In genomic region chr4:140150636-140150885, GRCh38 we compare ENCODE assay signal across 2 cellular contexts.
TF ChIP-seq lines count a peak whose summit lies in the region.

No MANE protein-coding gene starts in this region.

TF ChIP-seq in GM12878, 131 proteins besides CTCF, POLR2A, EP300 and RAD21:
- TF ChIP-seq NRF1 (conservative IDR thresholded peaks at IDR 0.05; ENCODE audit: low read depth, low read length) (no peak), ATF7 (IDR thresholded peaks at IDR 0.05; ENCODE audit: low read depth) (no peak), POLR2AphosphoS5 (IDR thresholded peaks at IDR 0.05; ENCODE audit: low read length) (no peak), ZNF687 (IDR thresholded peaks at IDR 0.05) (no peak), PML (IDR thresholded peaks at IDR 0.05; ENCODE audit: low read length) (no peak), ZNF207 (IDR thresholded peaks at IDR 0.05; ENCODE audit: borderline replicate concordance) (no peak), ZNF622 (IDR thresholded peaks at IDR 0.05) (no peak), CHD2 (IDR thresholded peaks at IDR 0.05; ENCODE audit: borderline replicate concordance, low read depth, low read length) (no peak), ZNF24 (IDR thresholded peaks at IDR 0.05) (no peak), CEBPB (IDR thresholded peaks at IDR 0.05; ENCODE audit: borderline replicate concordance in 1 of 2, low read depth in 2 of 2, low read length in 2 of 2) (no peak), SMARCA5 (IDR thresholded peaks at IDR 0.05) (no peak), SMAD1 (IDR thresholded peaks at IDR 0.05; ENCODE audit: low read depth, partially characterized antibody) (no peak), JUND (IDR thresholded peaks at IDR 0.05; ENCODE audit: low read depth, low read length) (no peak), MXI1 (IDR thresholded peaks at IDR 0.05; ENCODE audit: low read depth, low read length) (no peak)

TF ChIP-seq in liver, 16 proteins besides CTCF, POLR2A, EP300 and RAD21:
- TF ChIP-seq YY1 (IDR thresholded peaks at IDR 0.05) (peak; percentile 19), SP1 (IDR thresholded peaks at IDR 0.05) (peak; percentile 12), TAF1 (conservative IDR thresholded peaks at IDR 0.05) (peak; percentile 52), GABPA (IDR thresholded peaks at IDR 0.05 in 1 of 2, conservative IDR thresholded peaks at IDR 0.05 in 1 of 2) (no peak), HNF4A (conservative IDR thresholded peaks at IDR 0.05) (no peak)
